Comparison of ENCODE assay signal across 31 cellular contexts in the genomic region with DNA sequence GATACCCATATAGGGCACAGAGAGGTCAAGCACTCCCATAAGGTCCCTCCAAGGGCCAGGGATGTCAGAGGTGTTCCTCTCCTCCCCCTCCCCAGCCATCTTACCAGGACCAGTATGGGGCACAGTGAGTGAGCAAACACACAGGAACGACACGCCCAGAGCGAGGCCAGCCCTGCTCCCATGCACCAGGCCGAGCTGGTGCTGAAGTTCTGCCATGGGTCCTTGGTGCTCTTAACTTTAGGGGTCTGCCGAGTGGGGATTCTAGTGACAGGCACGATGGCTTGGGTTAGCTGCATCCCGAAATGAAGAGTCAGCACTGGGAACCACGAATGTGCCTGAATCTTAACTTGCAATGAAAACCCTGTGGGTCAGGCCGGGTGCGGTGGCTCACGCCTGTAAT.
"Had no signal": no experiment of that assay in that cellular context is flagged by ENCODE, and none has a peak within 500 bp of the region (broad histone marks: within the 10 kb centered on the region; RNA-seq: fewer than 3 reads in every experiment).

No MANE protein-coding gene starts in this region.

- H3K36me3 Mint-ChIP-seq: activated naive CD4-positive, alpha-beta T cell treated with anti-CD3 and anti-CD28 coated beads, Interleukin-2, amount 50 U/mL, for 24 hours; activated naive CD8-positive, alpha-beta T cell treated with anti-CD3 and anti-CD28 coated beads, Interleukin-2, amount 10 ng/mL, durations not matched to agents 7 days and 5 days had no signal

- H3K36me3 ChIP-seq: ascending aorta, breast epithelium, WERI-Rb-1 had no signal

- H3K27ac Mint-ChIP-seq: activated CD4-positive, alpha-beta memory T cell treated with anti-CD3 and anti-CD28 coated beads, Interleukin-2, amount 10 ng/mL, durations not matched to agents 7 days and 5 days; activated CD8-positive, alpha-beta memory T cell treated with anti-CD3 and anti-CD28 coated beads, Interleukin-2, amount 10 ng/mL, durations not matched to agents 7 days and 5 days; activated naive CD4-positive, alpha-beta T cell treated with anti-CD3 and anti-CD28 coated beads, Interleukin-2, amount 50 U/mL, for 24 hours; activated naive CD8-positive, alpha-beta T cell treated with anti-CD3 and anti-CD28 coated beads, Interleukin-2, amount 10 ng/mL, durations not matched to agents 7 days and 5 days had no signal

- ATAC-seq: activated CD8-positive, alpha-beta memory T cell treated with anti-CD3 and anti-CD28 coated beads, Interleukin-2, amount 10 ng/mL, durations not matched to agents 7 days and 5 days had no signal

- H3K9me3 Mint-ChIP-seq: activated CD4-positive, alpha-beta memory T cell treated with anti-CD3 and anti-CD28 coated beads, Interleukin-2, amount 10 ng/mL, durations not matched to agents 7 days and 5 days; activated naive CD4-positive, alpha-beta T cell treated with anti-CD3 and anti-CD28 coated beads, Interleukin-2, amount 50 U/mL, for 24 hours; activated naive CD8-positive, alpha-beta T cell treated with anti-CD3 and anti-CD28 coated beads, Interleukin-2, amount 10 ng/mL, durations not matched to agents 7 days and 5 days had no signal

- H3K27me3 Mint-ChIP-seq: activated CD4-positive, alpha-beta memory T cell treated with anti-CD3 and anti-CD28 coated beads, Interleukin-2, amount 10 ng/mL, durations not matched to agents 7 days and 5 days; activated CD8-positive, alpha-beta memory T cell treated with anti-CD3 and anti-CD28 coated beads, Interleukin-2, amount 10 ng/mL, durations not matched to agents 7 days and 5 days; activated naive CD4-positive, alpha-beta T cell treated with anti-CD3 and anti-CD28 coated beads, Interleukin-2, amount 50 U/mL, for 24 hours; activated naive CD8-positive, alpha-beta T cell treated with anti-CD3 and anti-CD28 coated beads, Interleukin-2, amount 10 ng/mL, durations not matched to agents 7 days and 5 days had no signal

- H3K4me3 ChIP-seq: ascending aorta, breast epithelium, K562 had no signal

- H3K4me1 ChIP-seq: ascending aorta, breast epithelium had no signal

- DNase-seq: activated CD4-positive, alpha-beta memory T cell treated with anti-CD3 and anti-CD28 coated beads, Interleukin-2, amount 10 ng/mL, durations not matched to agents 7 days and 5 days; activated CD4-positive, alpha-beta T cell treated with anti-CD3 and anti-CD28 coated beads for 1 hour; activated CD4-positive, alpha-beta T cell treated with anti-CD3 and anti-CD28 coated beads for 48 hours; activated CD4-positive, CD25-positive, alpha-beta regulatory T cell; activated CD8-positive, alpha-beta memory T cell treated with anti-CD3 and anti-CD28 coated beads for 24 hours; activated CD8-positive, alpha-beta memory T cell treated with anti-CD3 and anti-CD28 coated beads, Interleukin-2, amount 10 ng/mL, durations not matched to agents 7 days and 5 days; activated CD8-positive, alpha-beta memory T cell treated with anti-CD3 and anti-CD28 coated beads, Interleukin-2, amount 50 U/mL, for 48 hours; activated effector memory CD4-positive, alpha-beta T cell treated with anti-CD3 and anti-CD28 coated beads, Interleukin-2, amount 50 U/mL, for 16 hours; activated naive CD4-positive, alpha-beta T cell; activated naive CD8-positive, alpha-beta T cell treated with anti-CD3 and anti-CD28 coated beads, Interleukin-2, amount 10 ng/mL, durations not matched to agents 7 days and 5 days; activated T-cell treated with anti-CD3 and anti-CD28 coated beads, Interleukin-2, amount 50 U/mL, for 48 hours; amygdala; NCI-H1092 treated with DMSO at 0.1 percent for 48 hours; NCI-H1417; NCI-H146; NCI-H187; NCI-H2029 treated with DMSO at 0.1 percent for 48 hours; NCI-H2107; NCI-H2171; NCI-H2227 treated with DMSO at 0.1 percent for 48 hours; NCI-H446; NCI-H510A treated with DMSO at 0.1 percent for 48 hours; NCI-H526 treated with DMSO at 0.1 percent for 48 hours; NCI-H774; Right ventricle myocardium superior; T1000; WERI-Rb-1 had no signal

- H3K9me3 ChIP-seq: ascending aorta, breast epithelium had no signal

- H3K4me3 Mint-ChIP-seq: activated CD4-positive, alpha-beta memory T cell treated with anti-CD3 and anti-CD28 coated beads, Interleukin-2, amount 10 ng/mL, durations not matched to agents 7 days and 5 days; activated CD8-positive, alpha-beta memory T cell treated with anti-CD3 and anti-CD28 coated beads, Interleukin-2, amount 10 ng/mL, durations not matched to agents 7 days and 5 days; activated naive CD4-positive, alpha-beta T cell treated with anti-CD3 and anti-CD28 coated beads, Interleukin-2, amount 50 U/mL, for 24 hours; activated naive CD8-positive, alpha-beta T cell treated with anti-CD3 and anti-CD28 coated beads, Interleukin-2, amount 10 ng/mL, durations not matched to agents 7 days and 5 days had no signal

- FAIRE-seq: K562 had no signal

- H3K27ac ChIP-seq: ascending aorta, breast epithelium, WERI-Rb-1 had no signal

- H3K27me3 ChIP-seq: ascending aorta, breast epithelium had no signal
